Comparison of ENCODE assay signal across 11 cellular contexts in the genomic region with DNA sequence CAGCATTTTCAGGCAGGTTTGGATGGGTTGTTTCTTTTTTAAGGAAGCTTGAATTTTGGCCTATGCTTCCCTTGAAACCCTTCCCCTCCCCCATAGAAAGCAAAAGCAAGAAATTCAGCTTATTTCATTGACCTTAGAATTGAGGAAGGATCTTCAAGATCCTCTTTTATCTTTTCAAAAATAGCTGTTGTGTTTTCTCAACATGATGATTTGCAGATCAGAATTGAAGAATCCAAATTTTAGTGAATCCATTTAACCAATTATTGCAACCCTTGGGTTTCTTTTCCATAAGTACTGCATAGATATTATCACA.
DNase-seq lines count a peak whose midpoint lies in the region; ATAC-seq and TF ChIP-seq lines count a peak whose summit lies in the region.
"Had no signal": no experiment of that assay in that cellular context is flagged by ENCODE, and none has a peak within 500 bp of the region (broad histone marks: within the 10 kb centered on the region; RNA-seq: fewer than 3 reads in every experiment).

No MANE protein-coding gene starts in this region.

- TF ChIP-seq CTCF in gastroesophageal sphincter (IDR thresholded peaks at IDR 0.05): no peak
- TF ChIP-seq CTCF in adrenal gland (IDR thresholded peaks at IDR 0.05): no peak
- no peak for TF ChIP-seq CTCF in H9 (conservative IDR thresholded peaks at IDR 0.05)

- H4K5ac ChIP-seq in H9 (ENCODE audit: insufficient read length, low read depth, low read length): no peak overlapping the region

- H3K4me1 Mint-ChIP-seq in H9: peaks cover 15 to 18% of the 10 kb centered on the region in 2 experiments

- no peak overlapping the region for H3K9ac ChIP-seq in H9 (ENCODE audit: extremely low read depth, insufficient read length, low read length)

- H3K23me2 ChIP-seq in H9 (ENCODE audit: insufficient read length, low read depth, low read length, poor library complexity, severe bottlenecking): no peaks in the 10 kb centered on the region

- H2AFZ ChIP-seq in H9 (ENCODE audit: low read length): no peak overlapping the region

- H3K27me3 Mint-ChIP-seq in H9 (ENCODE audit: low read depth): no peaks in the 10 kb centered on the region

- H3K4me3 Mint-ChIP-seq in H9: no peak overlapping the region
- H3K4me3 Mint-ChIP-seq: neural crest cell had no signal

- H2BK20ac ChIP-seq in H9 (ENCODE audit: low read depth, low read length, poor library complexity, severe bottlenecking): no peak overlapping the region

- intact Hi-C loops in adrenal gland (cut with DNase I): no loop called here

- TF ChIP-seq POLR2A in gastroesophageal sphincter (IDR thresholded peaks at IDR 0.05) (no peak), adrenal gland (IDR thresholded peaks at IDR 0.05) (no peak)

- H3K4me1 ChIP-seq in gastroesophageal sphincter (no peaks in the 10 kb centered on the region), adrenal gland (replicated peaks in 1 of 2) (no peaks in the 10 kb centered on the region), H9 (ENCODE audit: insufficient read depth, low read length) (peaks cover 2% of the 10 kb centered on the region; the same call in 1 of the 2 replicates)

- no peaks in the 10 kb centered on the region for H4K20me1 ChIP-seq in H9 (ENCODE audit: control insufficient read depth, insufficient read depth, insufficient read length)

- no peak overlapping the region for H3K23ac ChIP-seq in H9 (ENCODE audit: insufficient read length, low read depth, low read length)

- H3K79me1 ChIP-seq in H9 (ENCODE audit: insufficient read depth, low read depth, low read length, poor library complexity, severe bottlenecking): no peaks in the 10 kb centered on the region

- no peak overlapping the region for H4K91ac ChIP-seq in H9 (ENCODE audit: insufficient read length, low read depth, low read length)

- H3K4me2 ChIP-seq in H9 (ENCODE audit: insufficient read depth, insufficient read length, low read length): no peak overlapping the region

- H2AK5ac ChIP-seq in H9 (ENCODE audit: insufficient read length, low read length): no peak overlapping the region

- TF ChIP-seq EP300 in gastroesophageal sphincter (IDR thresholded peaks at IDR 0.05): no peak

- H3K9me3 ChIP-seq in gastroesophageal sphincter (no peaks in the 10 kb centered on the region), adrenal gland (replicated peaks in 1 of 3) (no peaks in the 10 kb centered on the region), H9 (ENCODE audit: control insufficient read depth, low read depth, low read length) (no peaks in the 10 kb centered on the region)

- no peak overlapping the region for H3K4ac ChIP-seq in H9 (ENCODE audit: low read depth, low read length)

- no peak overlapping the region for H2BK12ac ChIP-seq in H9 (ENCODE audit: insufficient read length, low read depth, low read length)

- H3K27me3 ChIP-seq in gastroesophageal sphincter (no peaks in the 10 kb centered on the region), adrenal gland (no peaks in the 10 kb centered on the region), H9 (ENCODE audit: insufficient read depth, low read length) (no peaks in the 10 kb centered on the region)

- H3K27ac Mint-ChIP-seq in H9: no peak overlapping the region; a peak in 1 of 7 replicates

- H3T11ph ChIP-seq in H9 (ENCODE audit: low read length): no peak overlapping the region

- ATAC-seq in GM19372 (IDR thresholded peaks at IDR 0.05; ENCODE audit: low read depth, unreplicated experiment) (peak; percentile 28), HG03159 (IDR thresholded peaks at IDR 0.05; ENCODE audit: unreplicated experiment) (peak; percentile 28), gastroesophageal sphincter (no peak)

- H2BK15ac ChIP-seq in H9 (ENCODE audit: low read depth, low read length): no peak overlapping the region

- no peak overlapping the region for H2BK5ac ChIP-seq in H9 (ENCODE audit: insufficient read length, low read length)

- H3K18ac ChIP-seq in H9 (ENCODE audit: insufficient read length, low read depth, low read length): no peak overlapping the region

- H3K36me3 ChIP-seq in gastroesophageal sphincter (no peaks in the 10 kb centered on the region), adrenal gland (replicated peaks in 1 of 2) (peaks cover 0 to 4% of the 10 kb centered on the region in 2 donors)

- no peak overlapping the region for H3K14ac ChIP-seq in H9 (ENCODE audit: insufficient read depth, low read length)

- no peak overlapping the region for H3K4me3 ChIP-seq in gastroesophageal sphincter
- H3K4me3 ChIP-seq in adrenal gland: no peak overlapping the region

- H4K8ac ChIP-seq in H9 (replicated peaks; ENCODE audit: insufficient read length, low read depth, low read length): no peak overlapping the region

- H2BK120ac ChIP-seq in H9 (ENCODE audit: low read depth, low read length, poor library complexity, severe bottlenecking): no peak overlapping the region

- DNase-seq in AML-193 (lab: John Stamatoyannopoulos, UW) (peak; percentile 68 to 72), SKM-1 (lab: John Stamatoyannopoulos, UW; ENCODE audit: unreplicated experiment) (peak; percentile 83), NCI-H187 treated with DMSO at 0.1 percent for 48 hours (lab: John Stamatoyannopoulos, UW) (no peak), adrenal gland (no peak), H9 (no peak)
- DNase-seq: NCI-H2029 treated with DMSO at 0.1 percent for 48 hours; stimulated activated naive CD4-positive, alpha-beta T cell treated with Interleukin-2 at 50 U/mL for 16 hours had no signal

- H3K27ac ChIP-seq in gastroesophageal sphincter (no peak overlapping the region), adrenal gland (no peak overlapping the region), H9 (ENCODE audit: insufficient read length, low read depth, low read length) (no peak overlapping the region)

- H3K56ac ChIP-seq in H9 (ENCODE audit: insufficient read length, low read depth, low read length): no peak overlapping the region

- H3K79me2 ChIP-seq in H9 (ENCODE audit: insufficient read depth, low read length): no peaks in the 10 kb centered on the region

- no peaks in the 10 kb centered on the region for H3K36me3 Mint-ChIP-seq in H9 (ENCODE audit: insufficient read depth in 1 of 3, low read depth in 3 of 3)

- peaks cover 0 to 3% of the 10 kb centered on the region in 2 experiments; a peak in 1 of 5 replicates for H3K9me3 Mint-ChIP-seq in H9
- H3K9me3 Mint-ChIP-seq: neural crest cell had no signal

Comparison
In these comparisons a context has a peak if more than half of its experiments do, and no peak if none do; other contexts are left out.
1. DNase-seq: peak in AML-193 (2 of 2) and SKM-1 (single experiment); none in NCI-H187 treated with DMSO at 0.1 percent for 48 hours (single experiment), adrenal gland (0 of 7) and H9 (single experiment).